In genomic region chr2:241880311-241881073, GRCh38 we compare ENCODE assay signal across 8 cellular contexts. TPM values are rescaled to one million over a fixed set of nuclear protein-coding genes. Genes with fewer than 3 reads are reported as not detected.
DNase-seq lines count a peak whose midpoint lies in the region; ATAC-seq and TF ChIP-seq lines count a peak whose summit lies in the region.

No MANE protein-coding gene starts in this region.

- no peaks in the 10 kb centered on the region for H3F3A ChIP-seq in Loucy (ENCODE audit: low read depth)

- ATAC-seq in natural killer cell, result no peak
- no peak for ATAC-seq in GM19395 (IDR thresholded peaks at IDR 0.05; ENCODE audit: unreplicated experiment)
- ATAC-seq in HG03432 (IDR thresholded peaks at IDR 0.05; ENCODE audit: unreplicated experiment), result no peak

- peak overlapping the region; percentile 78 for H3K4me2 ChIP-seq in Loucy (ENCODE audit: low read depth, low read length, poor library complexity, severe bottlenecking)

- H3K4me1 ChIP-seq in Loucy (ENCODE audit: insufficient read depth, low read length, poor library complexity, severe bottlenecking) (peaks cover 39% of the 10 kb centered on the region), colonic mucosa (no peaks in the 10 kb centered on the region)

- DNase-seq in BJ (ENCODE audit: low read depth) (no peak), colonic mucosa (no peak), natural killer cell (no peak), NCI-H2081 treated with DMSO at 0.1 percent for 48 hours (lab: John Stamatoyannopoulos, UW) (no peak), RPMI8226 (no peak)

- POLR2A ChIA-PET in BJ (lab: Charles Lee), result no interaction called here

- H3K9ac ChIP-seq in Loucy (ENCODE audit: low read depth, low read length, poor library complexity, severe bottlenecking) (peak overlapping the region; percentile 75), colonic mucosa (ENCODE audit: low read depth in 2 of 2, low read length in 2 of 2) (peak overlapping the region in 1 of 2 donors; percentile 50)

- H3K9me2 ChIP-seq in Loucy (replicated peaks; ENCODE audit: low read depth, low read length), result no peaks in the 10 kb centered on the region

- peaks cover 22 to 30% of the 10 kb centered on the region in 2 donors for H3K4me1 Mint-ChIP-seq in natural killer cell

- H3K27me3 ChIP-seq in BJ (ENCODE audit: control insufficient read depth, insufficient read depth, low read length), result no peaks in the 10 kb centered on the region
- H3K27me3 ChIP-seq in Loucy (ENCODE audit: insufficient read depth, low read length, poor library complexity, severe bottlenecking), result no peaks in the 10 kb centered on the region
- no peaks in the 10 kb centered on the region for H3K27me3 ChIP-seq in colonic mucosa

- H3K27ac ChIP-seq in colonic mucosa, result peak overlapping the region; percentile 50

- H3K4me3 ChIP-seq in BJ (ENCODE audit: low read depth, low read length) (peak overlapping the region; percentile 71), Loucy (ENCODE audit: low read length, poor library complexity, severe bottlenecking) (peak overlapping the region; percentile 78), colonic mucosa (peak overlapping the region; percentile 47)

- no peaks in the 10 kb centered on the region for H3K9me3 Mint-ChIP-seq in natural killer cell

- CTCF ChIA-PET in BJ (lab: Yijun Ruan, JAX), result interaction anchor here (2.2 kb wide), 1 partner anchor 215 kb away, joined by 8 read pairs; no protein-coding TSS in a partner anchor

- TF ChIP-seq CTCF in BJ (IDR thresholded peaks at IDR 0.05; ENCODE audit: insufficient read depth, low read depth, low read length) (no peak), Loucy (conservative IDR thresholded peaks at IDR 0.05; ENCODE audit: low read length) (no peak), colonic mucosa (IDR thresholded peaks at IDR 0.05) (no peak), natural killer cell (IDR thresholded peaks at IDR 0.05) (no peak)

- H3K27me3 Mint-ChIP-seq in natural killer cell (ENCODE audit: low read depth in 2 of 2), result no peaks in the 10 kb centered on the region

- H4K20me1 ChIP-seq in Loucy (ENCODE audit: insufficient read depth, low read length, poor library complexity, severe bottlenecking), result no peaks in the 10 kb centered on the region

- H3K36me3 ChIP-seq in BJ (ENCODE audit: control insufficient read depth, insufficient read depth, low read length), result no peaks in the 10 kb centered on the region
- no peaks in the 10 kb centered on the region for H3K36me3 ChIP-seq in Loucy (ENCODE audit: insufficient read depth, low read length)
- no peaks in the 10 kb centered on the region for H3K36me3 ChIP-seq in colonic mucosa

- H3K79me2 ChIP-seq in Loucy (ENCODE audit: insufficient read depth, low read length), result peaks cover 14% of the 10 kb centered on the region; the same call in 1 of the 2 replicates

- H3K36me3 Mint-ChIP-seq in natural killer cell, result no peaks in the 10 kb centered on the region

- intact Hi-C loops in colonic mucosa (cut with DNase I) (no loop called here), natural killer cell (cut with micrococcal nuclease) (loop anchor here (2.0 to 10.0 kb wide), 2 partner anchors 178 to 526 kb away; partner anchors contain the start of genes FARP2 and ING5)

- peak overlapping the region; percentile 85 for H2AFZ ChIP-seq in Loucy (ENCODE audit: low read length)

- H3K9me3 ChIP-seq in Loucy (ENCODE audit: insufficient read depth, low read depth, low read length) (no peaks in the 10 kb centered on the region), colonic mucosa (no peaks in the 10 kb centered on the region)

- H3K4me3 Mint-ChIP-seq in natural killer cell, result peak overlapping the region; percentile 94

- peak overlapping the region; percentile 89 to 95 for H3K27ac Mint-ChIP-seq in natural killer cell

RNA-seq across cellular contexts. Expression of gene RTP5, which starts 11.0 kb away (rescaled TPM):
- not detected in 2 replicates for polyA plus RNA-seq in BJ (2011; rRNA removed)
- not detected in 2 replicates for polyA minus RNA-seq in BJ (2011; rRNA and poly(A)+ RNA removed)
- total RNA-seq in colonic mucosa (not detected), natural killer cell (1 to 10 TPM in 1 of 3 donors, under 1 TPM in 2; 0.47 to 1.7 (median 0.68) TPM)

RNA-seq across cellular contexts. Expression of gene PDCD1, which starts 21.8 kb away (rescaled TPM):
- polyA plus RNA-seq in BJ (2011; rRNA removed), result not detected in 2 replicates
- polyA minus RNA-seq in BJ (2011; rRNA and poly(A)+ RNA removed), result not detected in 2 replicates
- total RNA-seq in colonic mucosa (under 1 TPM; 0.21 to 0.35 TPM), natural killer cell (under 1 TPM in 1 of 3 donors, not detected in 2; 0.45 TPM)
